16 cellular contexts compared by ENCODE assay signal in genomic region chr14:104359301-104359968, GRCh38.
"Had no signal": no experiment of that assay in that cellular context is flagged by ENCODE, and none has a peak within 500 bp of the region (broad histone marks: within the 10 kb centered on the region; RNA-seq: fewer than 3 reads in every experiment).

No MANE protein-coding gene starts in this region.

- H3K4me1 ChIP-seq: adrenal gland, uterus had no signal

- DNase-seq: activated CD4-positive, alpha-beta T cell treated with anti-CD3 and anti-CD28 coated beads, Interleukin-2, amount 50 U/mL, for 1 hour; activated CD8-positive, alpha-beta memory T cell treated with anti-CD3 and anti-CD28 coated beads for 24 hours; activated gamma-delta T cell; activated T-cell treated with anti-CD3 and anti-CD28 coated beads for 4 hours; nephron progenitor cell; stimulated activated CD4-positive, alpha-beta T cell treated with anti-CD3 and anti-CD28 coated beads, Interleukin-12 subunit alpha, Interleukin-12 subunit beta, amount 100 ng/mL, for 4 hours; stimulated activated CD4-positive, alpha-beta T cell treated with anti-CD3 and anti-CD28 coated beads, Interleukin-2, amount 100 ng/mL, for 24 hours; T-helper 9 cell; uterus had no signal

- H3K36me3 ChIP-seq: adrenal gland, cardiac muscle cell, stomach, thoracic aorta, uterus had no signal

- H3K4me3 Mint-ChIP-seq: nephron progenitor cell had no signal

- H3K27ac Mint-ChIP-seq: nephron progenitor cell had no signal

- H3K9me3 ChIP-seq: adrenal gland, stomach, thoracic aorta, uterus had no signal

- H3K27me3 ChIP-seq: adrenal gland, cardiac muscle cell, hepatocyte, uterus had no signal

- H3K27ac ChIP-seq: adrenal gland, cardiac muscle cell, hepatocyte, stomach, thoracic aorta, uterus had no signal

- H3K4me3 ChIP-seq: adrenal gland, cardiac muscle cell, hepatocyte, stomach, thoracic aorta, uterus had no signal

- ATAC-seq: activated CD4-positive, CD25-positive, alpha-beta regulatory T cell treated with anti-CD3 and anti-CD28 coated beads, Interleukin-2, amount 50 U/mL, for 24 hours; esophagus mucosa had no signal
